23 cellular contexts compared by ENCODE assay signal in the genomic region with DNA sequence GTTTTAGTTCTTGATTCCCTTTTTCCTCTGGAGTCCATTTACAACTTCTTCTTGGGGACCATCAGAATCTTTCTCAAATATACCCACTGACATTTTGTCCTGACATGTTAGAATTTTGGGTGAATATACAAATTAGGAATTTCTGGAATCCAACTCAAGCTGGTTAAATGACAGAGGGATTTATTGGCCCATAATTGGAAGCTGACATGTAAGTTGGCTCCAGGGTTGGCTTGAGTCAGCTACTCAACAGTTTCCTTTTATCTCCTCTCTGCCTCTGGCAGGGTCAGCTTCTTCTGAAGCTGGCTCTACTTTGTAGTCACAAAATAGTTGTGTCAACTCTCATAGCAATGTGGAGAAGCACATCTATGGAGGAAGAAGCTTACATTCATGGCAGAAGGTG. TPM values are rescaled to one million over a fixed set of nuclear protein-coding genes. Genes with fewer than 3 reads are reported as not detected.
DNase-seq lines count a peak whose midpoint lies in the region; ATAC-seq, FAIRE-seq and TF ChIP-seq lines count a peak whose summit lies in the region.
"Had no signal": no experiment of that assay in that cellular context is flagged by ENCODE, and none has a peak within 500 bp of the region (broad histone marks: within the 10 kb centered on the region; RNA-seq: fewer than 3 reads in every experiment).

No MANE protein-coding gene starts in this region.

- no peak for TF ChIP-seq POLR2A in H54 (IDR thresholded peaks at IDR 0.05; ENCODE audit: low read depth, low read length)

- FAIRE-seq in H54 (lab: Jason Lieb, UNC), result peak; percentile 61
- FAIRE-seq: A204.1, colon, TTC549 had no signal

- no peak overlapping the region for H3K27ac Mint-ChIP-seq in T-helper 17 cell
- no peak overlapping the region for H3K27ac Mint-ChIP-seq in T-helper 2 cell treated with Interferon-gamma antibody and Interleukin-4, amounts not matched to agents 5 μg/mL and 100 μg/mL, for 36 hours
- H3K27ac Mint-ChIP-seq: activated CD4-positive, alpha-beta T cell treated with anti-CD3 and anti-CD28 coated beads, Interleukin-2, amount 10 ng/mL, durations not matched to agents 7 days and 5 days; CD4-positive, alpha-beta T cell; stimulated activated naive B cell treated with anti-CD40 and anti-IgM and Interleukin-4, amounts not matched to agents 10 μg/mL and 1 μg/mL and 100 μg/mL, for 72 hours had no signal

- TF ChIP-seq CTCF in fibroblast of pulmonary artery (IDR thresholded peaks at IDR 0.05; ENCODE audit: low read length, missing control alignments), result no peak

- peak; percentile 65 for DNase-seq in A172 (ENCODE audit: low spot score)
- DNase-seq in H54 (ENCODE audit: insufficient read length, low spot score), result no peak
- DNase-seq in T-helper 17 cell, result no peak
- peak; percentile 15 for DNase-seq in fibroblast of pulmonary artery (ENCODE audit: low read depth)
- no peak for DNase-seq in activated CD8-positive, alpha-beta memory T cell treated with anti-CD3 and anti-CD28 coated beads, Interleukin-2, amount 50 U/mL, for 48 hours
- DNase-seq in T-helper 2 cell treated with Interferon-gamma antibody and Interleukin-4, amounts not matched to agents 5 μg/mL and 100 μg/mL, for 36 hours (ENCODE audit: low spot score), result no peak
- DNase-seq in activated naive CD4-positive, alpha-beta T cell (lab: John Stamatoyannopoulos, UW), result no peak
- DNase-seq: activated CD4-positive, alpha-beta T cell treated with anti-CD3 and anti-CD28 coated beads, Interleukin-2, amount 10 ng/mL, durations not matched to agents 7 days and 5 days; activated gamma-delta T cell treated with Interleukin-2 at 50 U/mL for 16 hours; aorta; CD4-positive, alpha-beta T cell; DMS53; left lung; NCI-H1105 treated with DMSO at 0.1 percent for 48 hours; NCI-H2171; stimulated activated naive B cell treated with anti-CD40 and anti-IgM and Interleukin-4, amounts not matched to agents 10 μg/mL and 1 μg/mL and 100 μg/mL, for 72 hours had no signal

- peak overlapping the region; percentile 13 for H3K4me3 Mint-ChIP-seq in T-helper 17 cell
- no peak overlapping the region for H3K4me3 Mint-ChIP-seq in T-helper 2 cell treated with Interferon-gamma antibody and Interleukin-4, amounts not matched to agents 5 μg/mL and 100 μg/mL, for 36 hours
- H3K4me3 Mint-ChIP-seq: activated CD4-positive, alpha-beta T cell treated with anti-CD3 and anti-CD28 coated beads, Interleukin-2, amount 10 ng/mL, durations not matched to agents 7 days and 5 days; CD4-positive, alpha-beta T cell; stimulated activated naive B cell treated with anti-CD40 and anti-IgM and Interleukin-4, amounts not matched to agents 10 μg/mL and 1 μg/mL and 100 μg/mL, for 72 hours had no signal

- peaks cover 4% of the 10 kb centered on the region for H3K4me1 Mint-ChIP-seq in T-helper 17 cell
- peaks cover 15% of the 10 kb centered on the region for H3K4me1 Mint-ChIP-seq in T-helper 2 cell treated with Interferon-gamma antibody and Interleukin-4, amounts not matched to agents 5 μg/mL and 100 μg/mL, for 36 hours (ENCODE audit: low read depth)

- peaks cover 58% of the 10 kb centered on the region for H3K27me3 Mint-ChIP-seq in T-helper 17 cell
- H3K27me3 Mint-ChIP-seq in T-helper 2 cell treated with Interferon-gamma antibody and Interleukin-4, amounts not matched to agents 5 μg/mL and 100 μg/mL, for 36 hours (ENCODE audit: low read depth), result peaks cover 22% of the 10 kb centered on the region

- H3K4me3 ChIP-seq in fibroblast of pulmonary artery (replicated peaks; ENCODE audit: low read depth, low read length), result no peak overlapping the region
- H3K4me3 ChIP-seq: gastroesophageal sphincter, left lung, tibial nerve had no signal

- no peak for ATAC-seq in T-helper 17 cell
- no peak for ATAC-seq in GM21528 (IDR thresholded peaks at IDR 0.05; ENCODE audit: low FRiP score, unreplicated experiment)
- ATAC-seq: gastroesophageal sphincter; left lung; stimulated activated naive B cell treated with anti-CD40 and anti-IgM and Interleukin-4, amounts not matched to agents 10 μg/mL and 1 μg/mL and 100 μg/mL, for 72 hours had no signal

- no peaks in the 10 kb centered on the region for H3K9me3 ChIP-seq in T-helper 17 cell (ENCODE audit: control insufficient read depth, low read length, poor library complexity, severe bottlenecking)
- H3K9me3 ChIP-seq: gastroesophageal sphincter, left lung, neutrophil, tibial nerve had no signal

- no peaks in the 10 kb centered on the region for H3K9me3 Mint-ChIP-seq in T-helper 2 cell treated with Interferon-gamma antibody and Interleukin-4, amounts not matched to agents 5 μg/mL and 100 μg/mL, for 36 hours
- H3K9me3 Mint-ChIP-seq: activated CD4-positive, alpha-beta T cell treated with anti-CD3 and anti-CD28 coated beads, Interleukin-2, amount 10 ng/mL, durations not matched to agents 7 days and 5 days; CD4-positive, alpha-beta T cell; stimulated activated naive B cell treated with anti-CD40 and anti-IgM and Interleukin-4, amounts not matched to agents 10 μg/mL and 1 μg/mL and 100 μg/mL, for 72 hours had no signal

- no peaks in the 10 kb centered on the region for H3K36me3 Mint-ChIP-seq in T-helper 17 cell (ENCODE audit: low read depth)
- no peaks in the 10 kb centered on the region for H3K36me3 Mint-ChIP-seq in T-helper 2 cell treated with Interferon-gamma antibody and Interleukin-4, amounts not matched to agents 5 μg/mL and 100 μg/mL, for 36 hours (ENCODE audit: low read depth)
- H3K36me3 Mint-ChIP-seq: stimulated activated naive B cell treated with anti-CD40 and anti-IgM and Interleukin-4, amounts not matched to agents 10 μg/mL and 1 μg/mL and 100 μg/mL, for 72 hours had no signal

RNA-seq across cellular contexts. Expression of gene PPP1R1C, which starts 36.6 kb away (rescaled TPM):
- total RNA-seq in A172 (2014; rRNA removed; shearing (Covaris generic)), result 2.4 and 4.8 TPM in 2 replicates
- not detected for total RNA-seq in T-helper 17 cell
- total RNA-seq: activated CD4-positive, alpha-beta T cell treated with anti-CD3 and anti-CD28 coated beads, Interleukin-2, amount 10 ng/mL, durations not matched to agents 7 days and 5 days; CD4-positive, alpha-beta T cell had no signal

RNA-seq across cellular contexts. Expression of gene ITPRID2, which starts 57.5 kb away (rescaled TPM):
- 317 and 424 TPM in 2 replicates for total RNA-seq in A172 (2014; rRNA removed; shearing (Covaris generic))
- total RNA-seq in T-helper 17 cell, result 10 to 100 TPM; 32.9 to 77.1 TPM

Comparison
In these comparisons a context has a peak if more than half of its experiments do, and no peak if none do; other contexts are left out.
1. DNase-seq: peak in A172 (single experiment) and fibroblast of pulmonary artery (single experiment); none in H54 (single experiment), T-helper 17 cell (0 of 3), activated CD8-positive, alpha-beta memory T cell treated with anti-CD3 and anti-CD28 coated beads, Interleukin-2, amount 50 U/mL, for 48 hours (single experiment), T-helper 2 cell treated with Interferon-gamma antibody and Interleukin-4, amounts not matched to agents 5 μg/mL and 100 μg/mL, for 36 hours (single experiment) and activated naive CD4-positive, alpha-beta T cell (0 of 4).